ENCODE assay signal across 9 cellular contexts in genomic region chr6:96995903-96996302, GRCh38.
"Had no signal": no experiment of that assay in that cellular context is flagged by ENCODE, and none has a peak within 500 bp of the region (broad histone marks: within the 10 kb centered on the region; RNA-seq: fewer than 3 reads in every experiment).

No MANE protein-coding gene starts in this region.

- H3K27ac Mint-ChIP-seq: GM23338, H9, HFFc6 had no signal

- H3K27ac ChIP-seq: GM23248 had no signal

- DNase-seq: GM23248, GOT3, H7, H9, HCEC 1CT, HFFc6 had no signal

- H3K4me3 Mint-ChIP-seq: GM23338, H9, HFFc6 had no signal

- ATAC-seq: GM23338, HCT116 had no signal

- H3K9me3 Mint-ChIP-seq: GM23338, H9, HFFc6 had no signal

- H3K4me3 ChIP-seq: GM23248, GM23338, HAP-1 had no signal
